In the genomic region with DNA sequence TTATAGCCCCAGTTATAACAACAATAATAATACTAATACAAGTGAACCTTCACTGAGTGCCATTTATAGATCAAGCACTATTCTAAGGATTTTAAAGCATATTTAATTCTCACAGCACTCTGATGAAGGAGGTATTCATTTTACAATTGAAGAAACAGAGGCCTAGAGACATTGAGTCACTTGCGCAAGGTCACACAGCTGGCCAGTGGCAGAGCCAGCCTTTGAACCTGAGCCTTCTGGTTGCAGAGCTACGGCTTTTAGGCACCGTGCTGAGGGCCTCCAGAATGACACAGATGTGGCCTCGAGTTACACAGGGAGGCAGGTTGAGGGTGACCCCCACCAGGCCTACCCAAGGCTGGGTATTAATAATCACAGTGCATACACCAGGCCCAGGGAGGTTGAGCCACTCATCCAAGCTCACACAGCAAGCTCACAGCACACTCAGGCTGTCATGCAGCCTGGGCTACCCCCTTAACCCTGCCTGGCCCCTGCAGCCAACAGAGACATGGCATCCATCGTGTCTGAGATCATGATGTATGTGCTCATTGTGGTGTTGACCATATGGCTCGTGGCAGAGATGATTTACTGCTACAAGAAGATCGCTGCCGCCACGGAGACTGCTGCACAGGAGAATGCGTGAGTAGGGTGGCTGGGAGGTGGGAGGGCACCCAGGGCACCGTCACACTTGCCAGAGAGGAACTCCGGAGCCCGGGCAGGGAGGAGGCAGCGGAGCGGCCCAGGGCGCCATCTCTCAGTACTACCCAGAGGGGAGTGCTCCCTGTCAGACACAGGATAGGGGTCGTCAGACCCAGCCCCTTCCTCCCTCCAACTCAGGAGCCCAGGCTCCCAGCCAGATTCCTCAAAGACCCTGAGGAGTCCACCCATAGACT, we compare ENCODE assay signal across 11 cellular contexts. TPM values are rescaled to one million over a fixed set of nuclear protein-coding genes. Genes with fewer than 3 reads are reported as not detected.
A peak's percentile ranks its signal among the peaks of the same experiment; 100 is the strongest.
DNase-seq lines count a peak whose midpoint lies in the region; ATAC-seq, FAIRE-seq and TF ChIP-seq lines count a peak whose summit lies in the region.
"Had no signal": no experiment of that assay in that cellular context is flagged by ENCODE, and none has a peak within 500 bp of the region (broad histone marks: within the 10 kb centered on the region; RNA-seq: fewer than 3 reads in every experiment).

No MANE protein-coding gene starts in this region.

- DNase-seq in DMS53 (lab: John Stamatoyannopoulos, UW) = peak; percentile 74
- no peak for DNase-seq in DMS53 treated with DMSO at 0.1 percent for 48 hours (lab: John Stamatoyannopoulos, UW; ENCODE audit: unreplicated experiment)
- DNase-seq in NCI-H2171 (lab: John Stamatoyannopoulos, UW) = peak; percentile 43
- no peak for DNase-seq in glutamatergic neuron
- DNase-seq in stimulated activated effector memory CD8-positive, alpha-beta T cell treated with anti-CD3 and anti-CD28 coated beads, Interleukin-12 subunit alpha, Interleukin-12 subunit beta, amount 100 ng/mL, for 72 hours (ENCODE audit: low spot score in 2 of 2) = no peak
- DNase-seq in iPS-NIHi11 (ENCODE audit: low spot score) = no peak
- DNase-seq in stimulated activated CD4-positive, alpha-beta T cell treated with anti-CD3 and anti-CD28 coated beads, Interleukin-2, amount 100 ng/mL, for 48 hours = no peak
- no peak for DNase-seq in kidney
- DNase-seq: 8988T had no signal

- H3K36me3 ChIP-seq in kidney (ENCODE audit: control insufficient read depth in 1 of 2, insufficient read depth in 2 of 2, low read length in 2 of 2) = no peaks in the 10 kb centered on the region

- no peak for FAIRE-seq in kidney (lab: Jason Lieb, UNC)
- FAIRE-seq: frontal cortex had no signal

- peaks cover 11 to 35% of the 10 kb centered on the region in 2 donors for H3K4me1 ChIP-seq in kidney (ENCODE audit: control insufficient read depth in 1 of 2, insufficient read depth in 1 of 2, low read depth in 1 of 2, low read length in 2 of 2)

- H3K4me1 Mint-ChIP-seq in glutamatergic neuron (ENCODE audit: low read depth, unreplicated experiment) = peaks cover 4% of the 10 kb centered on the region
- peaks cover 26% of the 10 kb centered on the region for H3K4me1 Mint-ChIP-seq in stimulated activated effector memory CD8-positive, alpha-beta T cell treated with anti-CD3 and anti-CD28 coated beads, Interleukin-12 subunit alpha, Interleukin-12 subunit beta, amount 100 ng/mL, for 72 hours

- peak overlapping the region; percentile 42 for H3K4me3 Mint-ChIP-seq in glutamatergic neuron (ENCODE audit: unreplicated experiment)
- no peak overlapping the region for H3K4me3 Mint-ChIP-seq in stimulated activated effector memory CD8-positive, alpha-beta T cell treated with anti-CD3 and anti-CD28 coated beads, Interleukin-12 subunit alpha, Interleukin-12 subunit beta, amount 100 ng/mL, for 72 hours
- H3K4me3 Mint-ChIP-seq: activated T-helper 1 cell treated with anti-CD3 and anti-CD28 coated beads, Interleukin-12 subunit alpha, Interleukin-12 subunit beta, Interleukin-2, Interleukin-4 antibody, amounts not matched to agents 30 ng/mL and 10 ng/mL and 1 ng/mL, durations not matched to agents 14 hours and 24 hours and 36 hours had no signal

- H3K27ac Mint-ChIP-seq in glutamatergic neuron (ENCODE audit: unreplicated experiment) = no peak overlapping the region
- H3K27ac Mint-ChIP-seq in stimulated activated effector memory CD8-positive, alpha-beta T cell treated with anti-CD3 and anti-CD28 coated beads, Interleukin-12 subunit alpha, Interleukin-12 subunit beta, amount 100 ng/mL, for 72 hours = peak overlapping the region; percentile 23
- H3K27ac Mint-ChIP-seq: activated T-helper 1 cell treated with anti-CD3 and anti-CD28 coated beads, Interleukin-12 subunit alpha, Interleukin-12 subunit beta, Interleukin-2, Interleukin-4 antibody, amounts not matched to agents 30 ng/mL and 10 ng/mL and 1 ng/mL, durations not matched to agents 14 hours and 24 hours and 36 hours had no signal

- peak overlapping the region in 1 of 2 donors; percentile 52 for H3K27ac ChIP-seq in kidney (ENCODE audit: low read depth in 2 of 2, low read length in 2 of 2)

- peaks cover 10% of the 10 kb centered on the region for H3K27me3 Mint-ChIP-seq in glutamatergic neuron (ENCODE audit: unreplicated experiment)

- H3K9ac ChIP-seq in kidney (ENCODE audit: low read length in 2 of 2) = no peak overlapping the region

- no peaks in the 10 kb centered on the region for H3K9me3 Mint-ChIP-seq in glutamatergic neuron (ENCODE audit: unreplicated experiment)
- no peaks in the 10 kb centered on the region for H3K9me3 Mint-ChIP-seq in stimulated activated effector memory CD8-positive, alpha-beta T cell treated with anti-CD3 and anti-CD28 coated beads, Interleukin-12 subunit alpha, Interleukin-12 subunit beta, amount 100 ng/mL, for 72 hours
- H3K9me3 Mint-ChIP-seq: activated T-helper 1 cell treated with anti-CD3 and anti-CD28 coated beads, Interleukin-12 subunit alpha, Interleukin-12 subunit beta, Interleukin-2, Interleukin-4 antibody, amounts not matched to agents 30 ng/mL and 10 ng/mL and 1 ng/mL, durations not matched to agents 14 hours and 24 hours and 36 hours had no signal

- no peak overlapping the region for H3K4me3 ChIP-seq in kidney (ENCODE audit: low read length in 2 of 2)

- intact Hi-C loops in kidney (cut with DNase I) = no loop called here

- ATAC-seq in stimulated activated effector memory CD8-positive, alpha-beta T cell treated with anti-CD3 and anti-CD28 coated beads, Interleukin-12 subunit alpha, Interleukin-12 subunit beta, amount 100 ng/mL, for 72 hours = peak; percentile 5

- H3K36me3 Mint-ChIP-seq in glutamatergic neuron (ENCODE audit: unreplicated experiment) = no peaks in the 10 kb centered on the region
- peaks cover 2% of the 10 kb centered on the region for H3K36me3 Mint-ChIP-seq in stimulated activated effector memory CD8-positive, alpha-beta T cell treated with anti-CD3 and anti-CD28 coated beads, Interleukin-12 subunit alpha, Interleukin-12 subunit beta, amount 100 ng/mL, for 72 hours

- no peak for TF ChIP-seq CTCF in glutamatergic neuron (IDR thresholded peaks at IDR 0.05; ENCODE audit: partially characterized antibody, unreplicated experiment)
- no peak for TF ChIP-seq CTCF in kidney (IDR thresholded peaks at IDR 0.05; ENCODE audit: borderline replicate concordance, extremely low read depth, insufficient read depth)

- H3K9me3 ChIP-seq in kidney (ENCODE audit: control insufficient read depth in 1 of 2, low read length in 2 of 2) = no peaks in the 10 kb centered on the region

RNA-seq across cellular contexts. Expression of gene HPN, which starts 2.7 kb away (rescaled TPM):
- 0.29 TPM for total RNA-seq in glutamatergic neuron (ENCODE audit: unreplicated experiment)
- 134 TPM for total RNA-seq in kidney
- polyA plus RNA-seq in kidney (ENCODE audit: insufficient read depth, low read depth, low replicate concordance) = 331 TPM
- total RNA-seq: activated T-helper 1 cell treated with anti-CD3 and anti-CD28 coated beads, Interleukin-12 subunit alpha, Interleukin-12 subunit beta, Interleukin-2, Interleukin-4 antibody, amounts not matched to agents 30 ng/mL and 10 ng/mL and 1 ng/mL, durations not matched to agents 14 hours and 24 hours and 36 hours; frontal cortex had no signal

RNA-seq across cellular contexts. Expression of gene SCN1B, which starts 8.6 kb away (rescaled TPM):
- 12.0 TPM for total RNA-seq in glutamatergic neuron (ENCODE audit: unreplicated experiment)
- 24.1 TPM for total RNA-seq in kidney
- 9.6 TPM for polyA plus RNA-seq in kidney (ENCODE audit: insufficient read depth, low read depth, low replicate concordance)

RNA-seq across cellular contexts. Expression of gene GRAMD1A, which starts 38.7 kb away (rescaled TPM):
- total RNA-seq in glutamatergic neuron (ENCODE audit: unreplicated experiment) = 220 TPM
- 87.3 TPM for total RNA-seq in kidney
- polyA plus RNA-seq in kidney (ENCODE audit: insufficient read depth, low read depth, low replicate concordance) = 29.8 TPM

Comparison
In these comparisons a context has a peak if more than half of its experiments do, and no peak if none do; other contexts are left out.
1. DNase-seq: peak in DMS53 (single experiment) and NCI-H2171 (single experiment); none in DMS53 treated with DMSO at 0.1 percent for 48 hours (single experiment), glutamatergic neuron (single experiment), stimulated activated effector memory CD8-positive, alpha-beta T cell treated with anti-CD3 and anti-CD28 coated beads, Interleukin-12 subunit alpha, Interleukin-12 subunit beta, amount 100 ng/mL, for 72 hours (0 of 2), iPS-NIHi11 (single experiment), stimulated activated CD4-positive, alpha-beta T cell treated with anti-CD3 and anti-CD28 coated beads, Interleukin-2, amount 100 ng/mL, for 48 hours (0 of 2) and kidney (single experiment).
2. RNA of gene HPN, which starts 2.7 kb away (total RNA-seq): 134 TPM in kidney (single experiment); 0.29 TPM in glutamatergic neuron (single experiment); every median in the first group is over 100 times any median in the second.